In the genomic region with DNA sequence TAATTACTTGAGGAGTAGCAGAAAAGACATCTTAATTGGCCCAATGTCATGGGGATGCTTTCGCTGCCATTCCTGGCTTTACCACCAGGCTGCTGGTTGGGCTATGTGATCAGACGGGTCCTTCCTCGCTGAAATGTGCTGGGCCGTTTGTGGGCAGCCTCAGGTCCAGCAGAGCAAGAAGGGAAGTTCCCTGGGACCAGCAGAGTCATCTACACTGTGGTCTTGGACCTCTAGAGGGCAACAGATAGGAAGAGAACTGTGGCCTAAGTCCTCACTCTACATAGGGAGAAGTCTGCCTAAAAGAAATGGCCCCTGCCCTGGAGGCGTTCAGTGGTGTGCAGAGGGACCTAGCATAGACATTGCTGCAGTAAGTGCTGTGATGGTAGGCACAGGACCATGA, we compare ENCODE assay signal across 1 cellular context.
TF ChIP-seq lines count a peak whose summit lies in the region.

No MANE protein-coding gene starts in this region.

TF ChIP-seq in SK-N-SH, 30 proteins besides CTCF, POLR2A, EP300 and RAD21 (continued from another document):
- TF ChIP-seq, protein P1, sequence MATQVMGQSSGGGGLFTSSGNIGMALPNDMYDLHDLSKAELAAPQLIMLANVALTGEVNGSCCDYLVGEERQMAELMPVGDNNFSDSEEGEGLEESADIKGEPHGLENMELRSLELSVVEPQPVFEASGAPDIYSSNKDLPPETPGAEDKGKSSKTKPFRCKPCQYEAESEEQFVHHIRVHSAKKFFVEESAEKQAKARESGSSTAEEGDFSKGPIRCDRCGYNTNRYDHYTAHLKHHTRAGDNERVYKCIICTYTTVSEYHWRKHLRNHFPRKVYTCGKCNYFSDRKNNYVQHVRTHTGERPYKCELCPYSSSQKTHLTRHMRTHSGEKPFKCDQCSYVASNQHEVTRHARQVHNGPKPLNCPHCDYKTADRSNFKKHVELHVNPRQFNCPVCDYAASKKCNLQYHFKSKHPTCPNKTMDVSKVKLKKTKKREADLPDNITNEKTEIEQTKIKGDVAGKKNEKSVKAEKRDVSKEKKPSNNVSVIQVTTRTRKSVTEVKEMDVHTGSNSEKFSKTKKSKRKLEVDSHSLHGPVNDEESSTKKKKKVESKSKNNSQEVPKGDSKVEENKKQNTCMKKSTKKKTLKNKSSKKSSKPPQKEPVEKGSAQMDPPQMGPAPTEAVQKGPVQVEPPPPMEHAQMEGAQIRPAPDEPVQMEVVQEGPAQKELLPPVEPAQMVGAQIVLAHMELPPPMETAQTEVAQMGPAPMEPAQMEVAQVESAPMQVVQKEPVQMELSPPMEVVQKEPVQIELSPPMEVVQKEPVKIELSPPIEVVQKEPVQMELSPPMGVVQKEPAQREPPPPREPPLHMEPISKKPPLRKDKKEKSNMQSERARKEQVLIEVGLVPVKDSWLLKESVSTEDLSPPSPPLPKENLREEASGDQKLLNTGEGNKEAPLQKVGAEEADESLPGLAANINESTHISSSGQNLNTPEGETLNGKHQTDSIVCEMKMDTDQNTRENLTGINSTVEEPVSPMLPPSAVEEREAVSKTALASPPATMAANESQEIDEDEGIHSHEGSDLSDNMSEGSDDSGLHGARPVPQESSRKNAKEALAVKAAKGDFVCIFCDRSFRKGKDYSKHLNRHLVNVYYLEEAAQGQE (IDR thresholded peaks at IDR 0.05; ENCODE audit: low read depth, low read length): no peak
- no peak for TF ChIP-seq GATA2 (CRISPR knock-in tag; IDR thresholded peaks at IDR 0.05)
- TF ChIP-seq FOXM1 (IDR thresholded peaks at IDR 0.05; ENCODE audit: low read depth): no peak
- no peak for TF ChIP-seq CHD2 (IDR thresholded peaks at IDR 0.05; ENCODE audit: low read length, partially characterized antibody)
- TF ChIP-seq, protein P2, sequence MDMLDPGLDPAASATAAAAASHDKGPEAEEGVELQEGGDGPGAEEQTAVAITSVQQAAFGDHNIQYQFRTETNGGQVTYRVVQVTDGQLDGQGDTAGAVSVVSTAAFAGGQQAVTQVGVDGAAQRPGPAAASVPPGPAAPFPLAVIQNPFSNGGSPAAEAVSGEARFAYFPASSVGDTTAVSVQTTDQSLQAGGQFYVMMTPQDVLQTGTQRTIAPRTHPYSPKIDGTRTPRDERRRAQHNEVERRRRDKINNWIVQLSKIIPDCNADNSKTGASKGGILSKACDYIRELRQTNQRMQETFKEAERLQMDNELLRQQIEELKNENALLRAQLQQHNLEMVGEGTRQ (IDR thresholded peaks at IDR 0.05; ENCODE audit: borderline replicate concordance, low read depth, low read length): no peak
- TF ChIP-seq, protein P3, sequence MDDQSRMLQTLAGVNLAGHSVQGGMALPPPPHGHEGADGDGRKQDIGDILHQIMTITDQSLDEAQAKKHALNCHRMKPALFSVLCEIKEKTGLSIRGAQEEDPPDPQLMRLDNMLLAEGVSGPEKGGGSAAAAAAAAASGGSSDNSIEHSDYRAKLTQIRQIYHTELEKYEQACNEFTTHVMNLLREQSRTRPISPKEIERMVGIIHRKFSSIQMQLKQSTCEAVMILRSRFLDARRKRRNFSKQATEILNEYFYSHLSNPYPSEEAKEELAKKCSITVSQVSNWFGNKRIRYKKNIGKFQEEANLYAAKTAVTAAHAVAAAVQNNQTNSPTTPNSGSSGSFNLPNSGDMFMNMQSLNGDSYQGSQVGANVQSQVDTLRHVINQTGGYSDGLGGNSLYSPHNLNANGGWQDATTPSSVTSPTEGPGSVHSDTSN (IDR thresholded peaks at IDR 0.05): no peak
